Comparison of ENCODE assay signal across 8 cellular contexts in the genomic region with DNA sequence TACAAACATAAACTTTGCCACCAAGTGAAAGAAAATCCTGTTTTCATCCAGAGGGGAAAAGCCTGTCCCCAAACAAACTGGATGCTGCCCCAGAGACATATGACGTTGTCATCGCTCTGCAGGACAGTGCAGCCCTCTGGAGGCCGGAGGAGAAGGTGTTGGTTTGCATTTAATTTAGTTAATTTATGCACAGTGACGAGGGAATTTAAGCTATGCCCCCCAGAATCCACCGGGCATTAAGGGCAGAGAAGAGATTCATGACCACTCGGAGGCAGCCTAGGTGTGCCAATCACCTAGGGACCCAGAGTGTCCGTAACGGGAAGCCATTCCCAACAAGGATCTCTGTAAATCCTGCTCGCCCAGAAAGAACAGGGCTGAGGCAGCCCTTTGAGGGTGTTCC. TPM values are rescaled to one million over a fixed set of nuclear protein-coding genes. Genes with fewer than 3 reads are reported as not detected.
A peak's percentile ranks its signal among the peaks of the same experiment; 100 is the strongest.
DNase-seq lines count a peak whose midpoint lies in the region; ATAC-seq, FAIRE-seq and TF ChIP-seq lines count a peak whose summit lies in the region.

No MANE protein-coding gene starts in this region.

- H3K27ac ChIP-seq in tibial artery, result peak overlapping the region in 1 of 2 donors; percentile 52

- DNase-seq in BE2C (no peak), astrocyte of the cerebellum (ENCODE audit: low read depth) (no peak), tibial artery (no peak), NCI-H2081 treated with DMSO at 0.1 percent for 48 hours (lab: John Stamatoyannopoulos, UW) (no peak), LoVo (ENCODE audit: low spot score) (no peak)
- no peak for DNase-seq in activated effector memory CD4-positive, alpha-beta T cell treated with anti-CD3 and anti-CD28 coated beads, Interleukin-2, amount 50 U/mL, for 16 hours

- in situ Hi-C loops in astrocyte of the cerebellum (cut with HindIII; ENCODE audit: low sequenced_read_pairs), result no loop called here

- ATAC-seq in HG02938 (IDR thresholded peaks at IDR 0.05; ENCODE audit: unreplicated experiment), result peak; percentile 60

- FAIRE-seq in islet of Langerhans (lab: Jason Lieb, UNC), result peak; percentile 53

- peak; percentile 5; the same call in 1 of the 2 replicates for TF ChIP-seq CTCF in BE2C (IDR thresholded peaks at IDR 0.05; ENCODE audit: low read depth, low read length)
- peak; percentile 57 for TF ChIP-seq CTCF in astrocyte of the cerebellum (IDR thresholded peaks at IDR 0.05; ENCODE audit: low read depth, low read length, missing control alignments)
- peak in 1 of 2 experiments; percentile 32 for TF ChIP-seq CTCF in tibial artery (IDR thresholded peaks at IDR 0.05)

- H3K36me3 ChIP-seq in BE2C (no peaks in the 10 kb centered on the region), tibial artery (no peaks in the 10 kb centered on the region)

- intact Hi-C loops in tibial artery (cut with DNase I; ENCODE audit: low total_unique reads), result no loop called here

- H3K4me1 ChIP-seq in BE2C, result no peaks in the 10 kb centered on the region
- H3K4me1 ChIP-seq in tibial artery, result peaks cover 0 to 21% (median 11%) of the 10 kb centered on the region in 4 donors

- H3K9me3 ChIP-seq in BE2C, result no peaks in the 10 kb centered on the region
- no peaks in the 10 kb centered on the region for H3K9me3 ChIP-seq in tibial artery

- no peaks in the 10 kb centered on the region for H3K27me3 ChIP-seq in BE2C
- no peaks in the 10 kb centered on the region for H3K27me3 ChIP-seq in tibial artery

- H3K4me3 ChIP-seq in BE2C (ENCODE audit: low read depth, low read length), result no peak overlapping the region
- peak overlapping the region; percentile 0 for H3K4me3 ChIP-seq in astrocyte of the cerebellum (ENCODE audit: low read depth, low read length)
- H3K4me3 ChIP-seq in tibial artery, result peak overlapping the region; percentile 46

RNA-seq across cellular contexts. Expression of gene NINL, which starts 45.1 kb away (rescaled TPM):
- 2.4 TPM for polyA plus RNA-seq in BE2C (2012; ENCODE audit: insufficient read depth, insufficient read length, low read depth)
